1 cellular context compared by ENCODE assay signal in genomic region chr17:80729016-80729415, GRCh38.
TF ChIP-seq lines count a peak whose summit lies in the region.

No MANE protein-coding gene starts in this region.

TF ChIP-seq in K562, 482 proteins besides CTCF, POLR2A, EP300 and RAD21 (continued from another document):
- TF ChIP-seq RERE (CRISPR knock-in tag; IDR thresholded peaks at IDR 0.05; ENCODE audit: borderline replicate concordance) (no peak), RBM22 (IDR thresholded peaks at IDR 0.05; ENCODE audit: low read depth, low read length, poor library complexity, severe bottlenecking) (no peak), RCOR1 (IDR thresholded peaks at IDR 0.05; ENCODE audit: borderline replicate concordance in 1 of 2, low read depth in 2 of 2, low read length in 2 of 2) (no peak), ADNP (tag; IDR thresholded peaks at IDR 0.05) (no peak), CHAMP1 (IDR thresholded peaks at IDR 0.05) (no peak), ZNF707 (CRISPR knock-in tag; conservative IDR thresholded peaks at IDR 0.05) (no peak), ZNF609 (CRISPR knock-in tag; IDR thresholded peaks at IDR 0.05; ENCODE audit: borderline replicate concordance) (no peak), SLC30A9 (CRISPR knock-in tag; IDR thresholded peaks at IDR 0.05) (no peak), SIN3A (IDR thresholded peaks at IDR 0.05; ENCODE audit: borderline replicate concordance in 2 of 2, control insufficient read depth in 1 of 2, low read depth in 2 of 2, low read length in 2 of 2) (no peak), ESRRB (CRISPR knock-in tag; IDR thresholded peaks at IDR 0.05; ENCODE audit: borderline replicate concordance) (no peak), POLR2AphosphoS2 (IDR thresholded peaks at IDR 0.05; ENCODE audit: low read length) (no peak), XRCC3 (IDR thresholded peaks at IDR 0.05) (no peak), PHF20 (IDR thresholded peaks at IDR 0.05; ENCODE audit: partially characterized antibody) (no peak), ZNF197 (CRISPR knock-in tag; IDR thresholded peaks at IDR 0.05; ENCODE audit: low read depth) (no peak), HNRNPH1 (optimal IDR thresholded peaks at IDR 0.05; ENCODE audit: low read depth, low read length) (no peak)
